Comparison of ENCODE assay signal across 1 cellular context in genomic region chr14:91060472-91061308, GRCh38.
A peak's percentile ranks its signal among the peaks of the same experiment; 100 is the strongest.
TF ChIP-seq lines count a peak whose summit lies in the region.

TSS of gene RPS6KA5 (minus strand) at chr14:91060641. CDS start at chr14:91060434, 207 bp downstream.

TF ChIP-seq in HepG2, 621 proteins besides CTCF, POLR2A, EP300 and RAD21 (continued from another document and continues in another):
- TF ChIP-seq IRF1 (CRISPR knock-in tag; IDR thresholded peaks at IDR 0.05; ENCODE audit: low read depth) = no peak
- no peak for TF ChIP-seq ZNF550 (CRISPR knock-in tag; IDR thresholded peaks at IDR 0.05; ENCODE audit: borderline replicate concordance)
- peak; percentile 90; the same call in 1 of the 2 replicates for TF ChIP-seq RFXANK (CRISPR knock-in tag; IDR thresholded peaks at IDR 0.05)
- TF ChIP-seq SOX6 (IDR thresholded peaks at IDR 0.05) = no peak
- TF ChIP-seq SOX6 (CRISPR knock-in tag; IDR thresholded peaks at IDR 0.05) = peak; percentile 5; the same call in 1 of the 2 replicates
- no peak for TF ChIP-seq CSRNP2 (CRISPR knock-in tag; conservative IDR thresholded peaks at IDR 0.05; ENCODE audit: low read depth)
- TF ChIP-seq ZNF503 (CRISPR knock-in tag; IDR thresholded peaks at IDR 0.05) = no peak
- no peak; the same call in none of the 2 replicates for TF ChIP-seq ATF7-NPFF (CRISPR knock-in tag; IDR thresholded peaks at IDR 0.05; ENCODE audit: low read depth)
- TF ChIP-seq XRCC5 (optimal IDR thresholded peaks at IDR 0.05; ENCODE audit: low read length) = peak; percentile 58
- no peak for TF ChIP-seq ZNF720 (CRISPR knock-in tag; IDR thresholded peaks at IDR 0.05)
- TF ChIP-seq ZNF282 (IDR thresholded peaks at IDR 0.05; ENCODE audit: partially characterized antibody) = no peak
- peak; percentile 42; the same call in 1 of the 2 replicates for TF ChIP-seq PAXIP1 (CRISPR knock-in tag; conservative IDR thresholded peaks at IDR 0.05)
- TF ChIP-seq ETV6 (CRISPR knock-in tag; conservative IDR thresholded peaks at IDR 0.05) = no peak
- no peak for TF ChIP-seq ZNF598 (CRISPR knock-in tag; IDR thresholded peaks at IDR 0.05; ENCODE audit: borderline replicate concordance)
- TF ChIP-seq ARNTL (CRISPR knock-in tag; IDR thresholded peaks at IDR 0.05) = peak; percentile 65
- TF ChIP-seq ZNF501 (CRISPR knock-in tag; IDR thresholded peaks at IDR 0.05) = peak; percentile 51; the same call in 1 of the 2 replicates
- no peak for TF ChIP-seq KLF15 (CRISPR knock-in tag; IDR thresholded peaks at IDR 0.05; ENCODE audit: borderline replicate concordance)
- TF ChIP-seq ZNF30 (CRISPR knock-in tag; IDR thresholded peaks at IDR 0.05) = no peak
- TF ChIP-seq ZNF672 (CRISPR knock-in tag; IDR thresholded peaks at IDR 0.05) = no peak
- no peak for TF ChIP-seq SRSF4 (IDR thresholded peaks at IDR 0.05; ENCODE audit: low read depth, low read length, poor library complexity, severe bottlenecking)
- TF ChIP-seq RBAK (CRISPR knock-in tag; IDR thresholded peaks at IDR 0.05) = no peak
- TF ChIP-seq RFXAP (CRISPR knock-in tag; IDR thresholded peaks at IDR 0.05; ENCODE audit: borderline replicate concordance) = peak; percentile 99
- no peak for TF ChIP-seq SMAD1 (CRISPR knock-in tag; IDR thresholded peaks at IDR 0.05; ENCODE audit: borderline replicate concordance, low read depth)
- TF ChIP-seq ZNF232 (CRISPR knock-in tag; IDR thresholded peaks at IDR 0.05; ENCODE audit: borderline replicate concordance) = peak; percentile 62; the same call in 1 of the 2 replicates
- TF ChIP-seq ZNF124 (CRISPR knock-in tag; IDR thresholded peaks at IDR 0.05) = peak; percentile 17; the same call in 1 of the 2 replicates
- no peak for TF ChIP-seq HOXA9 (CRISPR knock-in tag; IDR thresholded peaks at IDR 0.05; ENCODE audit: borderline replicate concordance)
- TF ChIP-seq ZNF317 (CRISPR knock-in tag; IDR thresholded peaks at IDR 0.05) = peak; percentile 47; the same call in 1 of the 2 replicates
- TF ChIP-seq ZNF746 (CRISPR knock-in tag; IDR thresholded peaks at IDR 0.05) = 0 out of 2 replicates have a peak, but pooled peaks have one; percentile 30
- peak; percentile 92 for TF ChIP-seq NFYB (CRISPR knock-in tag; IDR thresholded peaks at IDR 0.05)
- TF ChIP-seq ZNF766 (CRISPR knock-in tag; IDR thresholded peaks at IDR 0.05; ENCODE audit: borderline replicate concordance) = 0 out of 2 replicates have a peak, but pooled peaks have one; percentile 40
- TF ChIP-seq MLX (CRISPR knock-in tag; IDR thresholded peaks at IDR 0.05) = no peak
- TF ChIP-seq AHDC1 (CRISPR knock-in tag; IDR thresholded peaks at IDR 0.05; ENCODE audit: borderline replicate concordance) = peak; percentile 42; the same call in 1 of the 2 replicates
- TF ChIP-seq NCOA1 (CRISPR knock-in tag; IDR thresholded peaks at IDR 0.05) = no peak
- TF ChIP-seq ZNF891 (CRISPR knock-in tag; IDR thresholded peaks at IDR 0.05) = no peak; the same call in 1 of the 2 replicates
- no peak for TF ChIP-seq ZKSCAN8 (CRISPR knock-in tag; IDR thresholded peaks at IDR 0.05; ENCODE audit: borderline replicate concordance)
- no peak for TF ChIP-seq ZUFSP (CRISPR knock-in tag; IDR thresholded peaks at IDR 0.05; ENCODE audit: borderline replicate concordance)
- TF ChIP-seq HINFP (CRISPR knock-in tag; IDR thresholded peaks at IDR 0.05; ENCODE audit: low read depth) = no peak; the same call in 1 of the 2 replicates
- TF ChIP-seq ZNF644 (CRISPR knock-in tag; IDR thresholded peaks at IDR 0.05; ENCODE audit: low read depth) = no peak
- TF ChIP-seq ZBTB20 (CRISPR knock-in tag; IDR thresholded peaks at IDR 0.05; ENCODE audit: borderline replicate concordance, low read depth) = no peak
